In genomic region chr20:51462566-51463276, GRCh38 we compare ENCODE assay signal across 10 cellular contexts.
A peak's percentile ranks its signal among the peaks of the same experiment; 100 is the strongest.
DNase-seq lines count a peak whose midpoint lies in the region; ATAC-seq, FAIRE-seq and TF ChIP-seq lines count a peak whose summit lies in the region.
"Had no signal": no experiment of that assay in that cellular context is flagged by ENCODE, and none has a peak within 500 bp of the region (broad histone marks: within the 10 kb centered on the region; RNA-seq: fewer than 3 reads in every experiment).

No MANE protein-coding gene starts in this region.

- H3K4me2 ChIP-seq in HepG2 (ENCODE audit: low read depth, low read length) (no peak overlapping the region), H9 (ENCODE audit: insufficient read depth, insufficient read length, low read length) (no peak overlapping the region), mesendoderm (ENCODE audit: low read length) (no peak overlapping the region)

- H2BK120ac ChIP-seq in H9 (ENCODE audit: low read depth, low read length, poor library complexity, severe bottlenecking) (no peak overlapping the region), mesendoderm (ENCODE audit: low read depth, low read length) (no peak overlapping the region)

- H3T11ph ChIP-seq in H9 (ENCODE audit: low read length): no peak overlapping the region

- BruUV-seq in HepG2 (replicated peaks; lab: Mats Ljungman, UMichigan): no TSS peak

- H3K4me3 ChIP-seq in HepG2 (replicated peaks in 1 of 3; ENCODE audit: insufficient read depth in 1 of 3, low read depth in 2 of 3, low read length in 3 of 3): no peak overlapping the region
- no peak overlapping the region for H3K4me3 ChIP-seq in mesendoderm (ENCODE audit: low read length)

- H2BK5ac ChIP-seq in H9 (ENCODE audit: insufficient read length, low read length): no peak overlapping the region
- H2BK5ac ChIP-seq in mesendoderm (ENCODE audit: low read length): no peak overlapping the region

- H3K79me2 ChIP-seq in HepG2 (ENCODE audit: insufficient read depth, low read length) (no peaks in the 10 kb centered on the region), H9 (ENCODE audit: insufficient read depth, low read length) (no peaks in the 10 kb centered on the region), mesendoderm (ENCODE audit: control insufficient read depth, insufficient read depth, low read length) (no peaks in the 10 kb centered on the region)

- H3K23ac ChIP-seq in H9 (ENCODE audit: insufficient read length, low read depth, low read length): no peak overlapping the region
- H3K23ac ChIP-seq in mesendoderm (ENCODE audit: low read length): no peak overlapping the region

- ATAC-seq in HepG2 (peak; percentile 18; the same call in 2 of the 3 replicates), GM18505 (IDR thresholded peaks at IDR 0.05; ENCODE audit: unreplicated experiment) (no peak)

- H2AK5ac ChIP-seq in H9 (ENCODE audit: insufficient read length, low read length) (no peak overlapping the region), mesendoderm (ENCODE audit: low read length) (no peak overlapping the region)

- no peak for TF ChIP-seq POLR2A in HepG2 (IDR thresholded peaks at IDR 0.05; ENCODE audit: insufficient read depth in 1 of 2, low read depth in 2 of 2, low read length in 2 of 2)
- TF ChIP-seq POLR2A in GM18505 (IDR thresholded peaks at IDR 0.05; ENCODE audit: borderline replicate concordance, extremely low read depth, insufficient read depth, insufficient read length): no peak

- no peak overlapping the region for H2AFZ ChIP-seq in HepG2 (ENCODE audit: low read length)
- H2AFZ ChIP-seq in H9 (ENCODE audit: low read length): no peak overlapping the region

- CTCF ChIA-PET in HepG2 (lab: Yijun Ruan, JAX; ENCODE audit: low intra/inter-chr PET ratio, low total read pairs): no interaction called here

- intact Hi-C loops in HepG2 (cut with micrococcal nuclease; ENCODE audit: unreplicated experiment): no loop called here

- H4K8ac ChIP-seq in H9 (replicated peaks; ENCODE audit: insufficient read length, low read depth, low read length): no peak overlapping the region
- H4K8ac ChIP-seq in mesendoderm (ENCODE audit: low read depth, low read length): no peak overlapping the region

- in situ Hi-C loops in HepG2 (cut with HindIII; ENCODE audit: extremely low pct_ligation_motif_present, low pct_unique_long_range_greater_than_20kb): no loop called here

- H3K4me1 Mint-ChIP-seq in H9: peaks cover 6 to 8% of the 10 kb centered on the region in 2 experiments; a peak in 3 of 4 replicates

- no peak overlapping the region for H3K4ac ChIP-seq in H9 (ENCODE audit: low read depth, low read length)
- no peak overlapping the region for H3K4ac ChIP-seq in mesendoderm (ENCODE audit: low read depth, low read length)

- H3K27ac Mint-ChIP-seq in H9: peak overlapping the region in 1 of 3 experiments; percentile 77; a peak in 1 of 7 replicates

- H3K79me1 ChIP-seq in H9 (ENCODE audit: insufficient read depth, low read depth, low read length, poor library complexity, severe bottlenecking) (no peaks in the 10 kb centered on the region), mesendoderm (ENCODE audit: low read length) (no peaks in the 10 kb centered on the region)

- H3K27me3 Mint-ChIP-seq in H9 (ENCODE audit: low read depth): no peaks in the 10 kb centered on the region

- no peak overlapping the region for H4K5ac ChIP-seq in H9 (ENCODE audit: insufficient read length, low read depth, low read length)
- no peak overlapping the region for H4K5ac ChIP-seq in mesendoderm (ENCODE audit: low read length)

- no peaks in the 10 kb centered on the region for H3K4me1 ChIP-seq in HepG2 (ENCODE audit: insufficient read depth, low read length)
- no peaks in the 10 kb centered on the region for H3K4me1 ChIP-seq in H9 (ENCODE audit: insufficient read depth, low read length)
- H3K4me1 ChIP-seq in mesendoderm (ENCODE audit: control insufficient read depth, low read depth, low read length): no peaks in the 10 kb centered on the region

- H4K91ac ChIP-seq in H9 (ENCODE audit: insufficient read length, low read depth, low read length): no peak overlapping the region

- no peak overlapping the region for H2BK12ac ChIP-seq in H9 (ENCODE audit: insufficient read length, low read depth, low read length)

- no peak overlapping the region for H3K14ac ChIP-seq in H9 (ENCODE audit: insufficient read depth, low read length)

- H3K9me3 ChIP-seq in HepG2 (ENCODE audit: low read length): no peaks in the 10 kb centered on the region
- H3K9me3 ChIP-seq in H9 (ENCODE audit: control insufficient read depth, low read depth, low read length): no peaks in the 10 kb centered on the region

- H2BK20ac ChIP-seq in H9 (ENCODE audit: low read depth, low read length, poor library complexity, severe bottlenecking): no peak overlapping the region

- H3K18ac ChIP-seq in H9 (ENCODE audit: insufficient read length, low read depth, low read length) (no peak overlapping the region), mesendoderm (ENCODE audit: low read length) (no peak overlapping the region)

- POLR2A ChIA-PET in HepG2 (lab: Yijun Ruan, JAX): no interaction called here

- H3K27me3 ChIP-seq in HepG2 (ENCODE audit: control insufficient read depth in 1 of 2, insufficient read depth in 2 of 2, low read length in 2 of 2) (no peaks in the 10 kb centered on the region), H9 (ENCODE audit: insufficient read depth, low read length) (no peaks in the 10 kb centered on the region), mesendoderm (ENCODE audit: insufficient read depth, low read length, poor library complexity) (no peaks in the 10 kb centered on the region)

- H3K23me2 ChIP-seq in H9 (ENCODE audit: insufficient read length, low read depth, low read length, poor library complexity, severe bottlenecking): no peaks in the 10 kb centered on the region

- TF ChIP-seq CTCF in HepG2 (CRISPR knock-in tag; IDR thresholded peaks at IDR 0.05) (no peak), H9 (conservative IDR thresholded peaks at IDR 0.05) (no peak)

- no peak for TF ChIP-seq EP300 in HepG2 (IDR thresholded peaks at IDR 0.05; ENCODE audit: low read depth in 2 of 2, low read length in 2 of 2)
- TF ChIP-seq EP300 in HepG2 (CRISPR knock-in tag; IDR thresholded peaks at IDR 0.05; ENCODE audit: borderline replicate concordance): no peak

- H2BK15ac ChIP-seq in H9 (ENCODE audit: low read depth, low read length) (no peak overlapping the region), mesendoderm (replicated peaks; ENCODE audit: low read depth) (no peak overlapping the region)

- H3K27ac ChIP-seq in HepG2 (ENCODE audit: extremely low read length, insufficient read depth, low read length): no peak overlapping the region
- H3K27ac ChIP-seq in H9 (ENCODE audit: insufficient read length, low read depth, low read length): no peak overlapping the region
- no peak overlapping the region for H3K27ac ChIP-seq in mesendoderm (ENCODE audit: low read depth, low read length)

- H3K56ac ChIP-seq in H9 (ENCODE audit: insufficient read length, low read depth, low read length): no peak overlapping the region
- no peak overlapping the region for H3K56ac ChIP-seq in mesendoderm (ENCODE audit: low read length)

- H4K20me1 ChIP-seq in HepG2 (ENCODE audit: insufficient read depth, low read length): no peaks in the 10 kb centered on the region
- no peaks in the 10 kb centered on the region for H4K20me1 ChIP-seq in H9 (ENCODE audit: control insufficient read depth, insufficient read depth, insufficient read length)

- DNase-seq in LHCN-M2 (ENCODE audit: low read depth) (peak; percentile 46), cerebellar cortex (ENCODE audit: low spot score) (peak; percentile 41), HepG2 (ENCODE audit: low spot score) (no peak), stromal cell of bone marrow (ENCODE audit: low read depth) (peak; percentile 67), H9 (no peak), mesendoderm (no peak), OCI-M1 (lab: John Stamatoyannopoulos, UW) (no peak)
- DNase-seq: effector CD4-positive, alpha-beta T cell; NCI-H82 had no signal

- no peak for FAIRE-seq in HepG2 (lab: Jason Lieb, UNC)

- H3K4me3 Mint-ChIP-seq in H9: no peak overlapping the region

- H3K9ac ChIP-seq in HepG2 (ENCODE audit: insufficient read depth, low read depth, low read length) (no peak overlapping the region), H9 (ENCODE audit: extremely low read depth, insufficient read length, low read length) (no peak overlapping the region), mesendoderm (ENCODE audit: low read length) (no peak overlapping the region)

- no peak for TF ChIP-seq RAD21 in HepG2 (CRISPR knock-in tag; IDR thresholded peaks at IDR 0.05)

- H3K36me3 Mint-ChIP-seq in H9 (ENCODE audit: insufficient read depth in 1 of 3, low read depth in 3 of 3): no peaks in the 10 kb centered on the region

- H3K9me3 Mint-ChIP-seq in H9: no peaks in the 10 kb centered on the region

- peaks cover 0 to 15% of the 10 kb centered on the region in 2 experiments; a peak in 3 of 5 replicates for H3K36me3 ChIP-seq in HepG2 (replicated peaks in 1 of 2; ENCODE audit: control insufficient read depth in 1 of 2, insufficient read depth in 2 of 2, low read length in 2 of 2)
- no peaks in the 10 kb centered on the region for H3K36me3 ChIP-seq in mesendoderm (ENCODE audit: control insufficient read depth, insufficient read depth, low read length)

- WGBS in HepG2 (ENCODE audit: low lambda C conversion rate): 98% methylated on average over 9 of the region's 12 CpGs
- no CpG with 5 or more reads among the region's 12 CpGs for WGBS in H9 (ENCODE audit: extremely low coverage, insufficient read length, low lambda C conversion rate)
- WGBS in mesendoderm (ENCODE audit: extremely low coverage, insufficient coverage, low lambda C conversion rate): no CpG with 5 or more reads among the region's 12 CpGs

TF ChIP-seq in HepG2, 621 proteins besides CTCF, POLR2A, EP300 and RAD21 (continues in another document):
- TF ChIP-seq CBX1 (IDR thresholded peaks at IDR 0.05; ENCODE audit: low read depth) (no peak), DNMT3B (CRISPR knock-in tag; conservative IDR thresholded peaks at IDR 0.05) (no peak), ZNF629 (CRISPR knock-in tag; conservative IDR thresholded peaks at IDR 0.05) (peak; percentile 48; the same call in 1 of the 2 replicates)

Comparison
In these comparisons a context has a peak if more than half of its experiments do, and no peak if none do; other contexts are left out.
1. DNase-seq: peak in LHCN-M2 (single experiment), cerebellar cortex (single experiment) and stromal cell of bone marrow (single experiment); none in HepG2 (single experiment), H9 (single experiment), mesendoderm (single experiment) and OCI-M1 (single experiment).